ENCODE assay signal across 9 cellular contexts in genomic region chr4:145234086-145234694, GRCh38. TPM values are rescaled to one million over a fixed set of nuclear protein-coding genes. Genes with fewer than 3 reads are reported as not detected.
DNase-seq lines count a peak whose midpoint lies in the region; ATAC-seq, FAIRE-seq and TF ChIP-seq lines count a peak whose summit lies in the region.
"Had no signal": no experiment of that assay in that cellular context is flagged by ENCODE, and none has a peak within 500 bp of the region (broad histone marks: within the 10 kb centered on the region; RNA-seq: fewer than 3 reads in every experiment).

No MANE protein-coding gene starts in this region.

- H3K4me1 ChIP-seq in stomach = no peaks in the 10 kb centered on the region

- POLR2A ChIA-PET in BJ (lab: Charles Lee) = no interaction called here
- POLR2A ChIA-PET in activated CD4-positive, alpha-beta T cell treated with anti-CD3 and anti-CD28 coated beads for 36 hours (lab: Charles Lee) = interaction anchor here (0.5 to 0.8 kb wide), 2 partner anchors 17 to 375 kb away, joined by 3 to 4 read pairs; no protein-coding TSS in a partner anchor

- H3K27ac ChIP-seq in stomach = no peak overlapping the region

- H3K27me3 ChIP-seq in BJ (ENCODE audit: control insufficient read depth, insufficient read depth, low read length) = no peaks in the 10 kb centered on the region
- H3K27me3 ChIP-seq in stomach = no peaks in the 10 kb centered on the region

- CTCF ChIA-PET in BJ (lab: Yijun Ruan, JAX) = interaction anchor here (0.6 to 3.7 kb wide), 19 partner anchors 9 to 653 kb away, joined by 3 to 21 read pairs (median 3); partner anchors contain the start of gene SMAD1
- CTCF ChIA-PET in activated CD4-positive, alpha-beta T cell treated with anti-CD3 and anti-CD28 coated beads for 36 hours (lab: Charles Lee) = interaction anchor here (0.6 to 3.7 kb wide), 19 partner anchors 11 to 1557 kb away, joined by 3 to 36 read pairs (median 6); no protein-coding TSS in a partner anchor

- DNase-seq in BJ (ENCODE audit: low read depth) = no peak
- peak; percentile 6 for DNase-seq in NCI-H2196 (lab: John Stamatoyannopoulos, UW; ENCODE audit: unreplicated experiment)
- peak; percentile 78 for DNase-seq in activated CD4-positive, alpha-beta T cell treated with anti-CD3 and anti-CD28 coated beads for 36 hours
- DNase-seq in naive B cell = peak; percentile 42
- peak; percentile 59 for DNase-seq in stomach

- H3K4me1 Mint-ChIP-seq in activated CD4-positive, alpha-beta T cell treated with anti-CD3 and anti-CD28 coated beads for 36 hours = no peaks in the 10 kb centered on the region
- H3K4me1 Mint-ChIP-seq in naive B cell = no peaks in the 10 kb centered on the region

- ATAC-seq in GM18858 (IDR thresholded peaks at IDR 0.05; ENCODE audit: unreplicated experiment) (peak; percentile 99), HG03045 (IDR thresholded peaks at IDR 0.05; ENCODE audit: unreplicated experiment) (peak; percentile 87), naive B cell (ENCODE audit: low read depth in 2 of 2) (peak; percentile 75 to 93)
- ATAC-seq in activated CD4-positive, alpha-beta T cell treated with anti-CD3 and anti-CD28 coated beads for 36 hours = peak; percentile 98

- H3K4me3 ChIP-seq in BJ (ENCODE audit: low read depth, low read length) (no peak overlapping the region), stomach (no peak overlapping the region)

- H3K9me3 Mint-ChIP-seq in activated CD4-positive, alpha-beta T cell treated with anti-CD3 and anti-CD28 coated beads for 36 hours (ENCODE audit: low read depth) = no peaks in the 10 kb centered on the region
- peaks cover 0 to 8% (median 5%) of the 10 kb centered on the region in 7 donors for H3K9me3 Mint-ChIP-seq in naive B cell
- H3K9me3 Mint-ChIP-seq: T-helper 1 cell treated with Interleukin-12 subunit alpha and Interleukin-12 subunit beta and Interleukin-4 antibody, amounts not matched to agents 30 μg/mL and 1 μg/mL, for 36 hours had no signal

- peak; percentile 87 for TF ChIP-seq CTCF in BJ (IDR thresholded peaks at IDR 0.05; ENCODE audit: insufficient read depth, low read depth, low read length)
- peak in 5 of 7 experiments; percentile 55 to 80 (median 75) for TF ChIP-seq CTCF in stomach (IDR thresholded peaks at IDR 0.05)

- H3K27ac Mint-ChIP-seq in activated CD4-positive, alpha-beta T cell treated with anti-CD3 and anti-CD28 coated beads for 36 hours = no peak overlapping the region
- no peak overlapping the region for H3K27ac Mint-ChIP-seq in naive B cell
- H3K27ac Mint-ChIP-seq: T-helper 1 cell treated with Interleukin-12 subunit alpha and Interleukin-12 subunit beta and Interleukin-4 antibody, amounts not matched to agents 30 μg/mL and 1 μg/mL, for 36 hours had no signal

- H3K9me3 ChIP-seq in stomach = no peaks in the 10 kb centered on the region

- no peak overlapping the region for H3K4me3 Mint-ChIP-seq in activated CD4-positive, alpha-beta T cell treated with anti-CD3 and anti-CD28 coated beads for 36 hours
- H3K4me3 Mint-ChIP-seq in naive B cell = no peak overlapping the region
- H3K4me3 Mint-ChIP-seq: T-helper 1 cell treated with Interleukin-12 subunit alpha and Interleukin-12 subunit beta and Interleukin-4 antibody, amounts not matched to agents 30 μg/mL and 1 μg/mL, for 36 hours had no signal

- peak; percentile 43 for FAIRE-seq in endometrium (lab: Jason Lieb, UNC)

- no peak for TF ChIP-seq EP300 in stomach (IDR thresholded peaks at IDR 0.05)

- TF ChIP-seq POLR2A in stomach (IDR thresholded peaks at IDR 0.05) = no peak

- no peaks in the 10 kb centered on the region for H3K36me3 Mint-ChIP-seq in activated CD4-positive, alpha-beta T cell treated with anti-CD3 and anti-CD28 coated beads for 36 hours (ENCODE audit: low read depth)
- no peaks in the 10 kb centered on the region for H3K36me3 Mint-ChIP-seq in naive B cell

- no peaks in the 10 kb centered on the region for H3K36me3 ChIP-seq in BJ (ENCODE audit: control insufficient read depth, insufficient read depth, low read length)
- no peaks in the 10 kb centered on the region for H3K36me3 ChIP-seq in stomach

- no peaks in the 10 kb centered on the region for H3K27me3 Mint-ChIP-seq in activated CD4-positive, alpha-beta T cell treated with anti-CD3 and anti-CD28 coated beads for 36 hours
- H3K27me3 Mint-ChIP-seq in naive B cell = no peaks in the 10 kb centered on the region

- WGBS in stomach, 5 donors = 4 to 19% (median 15%) methylated on average over 1 of the region's 1 CpG

- intact Hi-C loops in activated CD4-positive, alpha-beta T cell treated with anti-CD3 and anti-CD28 coated beads for 36 hours (cut with DNase I, micrococcal nuclease) = loop anchor here (1.0 to 10.0 kb wide), 6 partner anchors 265 to 1062 kb away; no protein-coding TSS in a partner anchor
- intact Hi-C loops in stomach (cut with DNase I; ENCODE audit: low total_unique reads) = no loop called here

RNA-seq across cellular contexts. Expression of gene OTUD4, which starts 53.8 kb away (rescaled TPM):
- 13.3 and 21.4 TPM in 2 replicates for polyA plus RNA-seq in BJ (2011; rRNA removed)
- polyA minus RNA-seq in BJ (2011; rRNA and poly(A)+ RNA removed) = 17.0 and 17.4 TPM in 2 replicates
- total RNA-seq in activated CD4-positive, alpha-beta T cell treated with anti-CD3 and anti-CD28 coated beads for 36 hours = 10 to 100 TPM; 52.6 to 57.1 TPM
- 10 to 100 TPM; 11.9 to 20.1 (median 15.4) TPM for polyA plus RNA-seq in naive B cell (ENCODE audit: low read depth in 6 of 6)
- total RNA-seq in stomach = 10 to 100 TPM in 4 of 5 donors, 1 to 10 TPM in 1; 6.4 to 53.8 (median 39.7) TPM
- polyA plus RNA-seq in stomach = 1 to 10 TPM; 5.2 to 7.3 (median 5.2) TPM
